29 cellular contexts compared by ENCODE assay signal in genomic region chr18:49377742-49378141, GRCh38.
"Had no signal": no experiment of that assay in that cellular context is flagged by ENCODE, and none has a peak within 500 bp of the region (broad histone marks: within the 10 kb centered on the region; RNA-seq: fewer than 3 reads in every experiment).

No MANE protein-coding gene starts in this region.

- H3K4me3 Mint-ChIP-seq: stimulated activated effector memory CD8-positive, alpha-beta T cell treated with anti-CD3 and anti-CD28 coated beads, Interleukin-12 subunit alpha, Interleukin-12 subunit beta, amount 100 ng/mL, for 72 hours; stimulated activated memory B cell treated with anti-CD40 and anti-IgM and Interleukin-4, amounts not matched to agents 10 μg/mL and 1 μg/mL and 100 μg/mL, for 72 hours; stimulated activated naive B cell treated with anti-CD40 and anti-IgM and Interleukin-4, amounts not matched to agents 10 μg/mL and 1 μg/mL and 100 μg/mL, for 72 hours; stimulated activated naive CD8-positive, alpha-beta T cell treated with anti-CD3 and anti-CD28 coated beads, Interleukin-15, amount 100 ng/mL, for 72 hours; stimulated activated naive CD8-positive, alpha-beta T cell treated with anti-CD3 and anti-CD28 coated beads, Interleukin-15, Interleukin-2, amounts not matched to agents 100 ng/mL and 50 ng/mL, for 24 hours; type B pancreatic cell had no signal

- H3K27me3 ChIP-seq: stomach, suprapubic skin, testis, thyroid gland, tibial artery, tibial nerve, transverse colon, upper lobe of left lung, upper lobe of right lung, uterus, vagina had no signal

- H3K27ac Mint-ChIP-seq: stimulated activated effector memory CD8-positive, alpha-beta T cell treated with anti-CD3 and anti-CD28 coated beads, Interleukin-12 subunit alpha, Interleukin-12 subunit beta, amount 100 ng/mL, for 72 hours; stimulated activated memory B cell treated with anti-CD40 and anti-IgM and Interleukin-4, amounts not matched to agents 10 μg/mL and 1 μg/mL and 100 μg/mL, for 72 hours; stimulated activated naive B cell treated with anti-CD40 and anti-IgM and Interleukin-4, amounts not matched to agents 10 μg/mL and 1 μg/mL and 100 μg/mL, for 72 hours; stimulated activated naive CD8-positive, alpha-beta T cell treated with anti-CD3 and anti-CD28 coated beads, Interleukin-15, amount 100 ng/mL, for 72 hours; stimulated activated naive CD8-positive, alpha-beta T cell treated with anti-CD3 and anti-CD28 coated beads, Interleukin-15, Interleukin-2, amounts not matched to agents 100 ng/mL and 50 ng/mL, for 24 hours; type B pancreatic cell had no signal

- H3K4me1 ChIP-seq: stomach, suprapubic skin, testis, tibial artery, tibial nerve, transverse colon, upper lobe of right lung, uterus, vagina had no signal

- H3K9me3 ChIP-seq: stomach, suprapubic skin, testis, thoracic aorta, thyroid gland, tibial artery, tibial nerve, transverse colon, upper lobe of left lung, upper lobe of right lung, uterus, vagina had no signal

- FAIRE-seq: urothelium cell line had no signal

- DNase-seq: stimulated activated CD4-positive, alpha-beta T cell treated with anti-CD3 and anti-CD28 coated beads, Interleukin-2, amount 100 ng/mL, for 48 hours; stimulated activated CD4-positive, alpha-beta T cell treated with anti-CD3 and anti-CD28 coated beads, Interleukin-4, amount 100 ng/mL, for 1 hour; stimulated activated CD4-positive, alpha-beta T cell treated with anti-CD3 and anti-CD28 coated beads, Interleukin-4, amount 100 ng/mL, for 24 hours; stimulated activated CD4-positive, alpha-beta T cell treated with anti-CD3 and anti-CD28 coated beads, Interleukin-4, amount 100 ng/mL, for 4 hours; stimulated activated CD8-positive, alpha-beta memory T cell treated with anti-CD3 and anti-CD28 coated beads, Interleukin-4, amount 100 ng/mL, for 48 hours; stimulated activated naive B cell treated with anti-CD40 and anti-IgM and Interleukin-4, amounts not matched to agents 10 μg/mL and 1 μg/mL and 100 μg/mL, for 72 hours; stimulated activated naive CD4-positive, alpha-beta T cell; stimulated activated naive CD4-positive, alpha-beta T cell treated with Interleukin-2 at 50 U/mL for 16 hours; stimulated activated naive CD8-positive, alpha-beta T cell treated with anti-CD3 and anti-CD28 coated beads, Interleukin-15, amount 100 ng/mL, for 72 hours; stimulated activated naive CD8-positive, alpha-beta T cell treated with anti-CD3 and anti-CD28 coated beads, Interleukin-15, Interleukin-2, amounts not matched to agents 100 U/mL and 50 U/mL, for 24 hours; stomach; substantia nigra; testis; thyroid gland; tibial artery; transverse colon; trophoblast cell; upper lobe of left lung; upper lobe of right lung; uterus had no signal

- H3K36me3 ChIP-seq: thoracic aorta, thyroid gland, uterus had no signal

- H3K4me1 Mint-ChIP-seq: stimulated activated effector memory CD8-positive, alpha-beta T cell treated with anti-CD3 and anti-CD28 coated beads, Interleukin-12 subunit alpha, Interleukin-12 subunit beta, amount 100 ng/mL, for 72 hours; stimulated activated naive CD8-positive, alpha-beta T cell treated with anti-CD3 and anti-CD28 coated beads, Interleukin-15, amount 100 ng/mL, for 72 hours had no signal

- H3K9me3 Mint-ChIP-seq: stimulated activated effector memory CD8-positive, alpha-beta T cell treated with anti-CD3 and anti-CD28 coated beads, Interleukin-12 subunit alpha, Interleukin-12 subunit beta, amount 100 ng/mL, for 72 hours; stimulated activated memory B cell treated with anti-CD40 and anti-IgM and Interleukin-4, amounts not matched to agents 10 μg/mL and 1 μg/mL and 100 μg/mL, for 72 hours; stimulated activated naive B cell treated with anti-CD40 and anti-IgM and Interleukin-4, amounts not matched to agents 10 μg/mL and 1 μg/mL and 100 μg/mL, for 72 hours; stimulated activated naive CD8-positive, alpha-beta T cell treated with anti-CD3 and anti-CD28 coated beads, Interleukin-15, amount 100 ng/mL, for 72 hours; stimulated activated naive CD8-positive, alpha-beta T cell treated with anti-CD3 and anti-CD28 coated beads, Interleukin-15, Interleukin-2, amounts not matched to agents 100 ng/mL and 50 ng/mL, for 24 hours; type B pancreatic cell had no signal

- H3K27ac ChIP-seq: stomach, suprapubic skin, testis, thoracic aorta, thyroid gland, tibial artery, tibial nerve, transverse colon, upper lobe of left lung, upper lobe of right lung, uterus, vagina had no signal

- H3K27me3 Mint-ChIP-seq: stimulated activated memory B cell treated with anti-CD40 and anti-IgM and Interleukin-4, amounts not matched to agents 10 μg/mL and 1 μg/mL and 100 μg/mL, for 72 hours; stimulated activated naive B cell treated with anti-CD40 and anti-IgM and Interleukin-4, amounts not matched to agents 10 μg/mL and 1 μg/mL and 100 μg/mL, for 72 hours; stimulated activated naive CD8-positive, alpha-beta T cell treated with anti-CD3 and anti-CD28 coated beads, Interleukin-15, amount 100 ng/mL, for 72 hours; stimulated activated naive CD8-positive, alpha-beta T cell treated with anti-CD3 and anti-CD28 coated beads, Interleukin-15, Interleukin-2, amounts not matched to agents 100 ng/mL and 50 ng/mL, for 24 hours; type B pancreatic cell had no signal

- H3K4me3 ChIP-seq: stomach, suprapubic skin, testis, thoracic aorta, thyroid gland, tibial artery, tibial nerve, transverse colon, upper lobe of left lung, upper lobe of right lung, uterus, vagina had no signal

- ATAC-seq: stimulated activated effector memory CD8-positive, alpha-beta T cell treated with anti-CD3 and anti-CD28 coated beads, Interleukin-12 subunit alpha, Interleukin-12 subunit beta, amount 100 ng/mL, for 72 hours; stimulated activated memory B cell treated with anti-CD40 and anti-IgM and Interleukin-4, amounts not matched to agents 10 μg/mL and 1 μg/mL and 100 μg/mL, for 72 hours; stimulated activated naive B cell treated with anti-CD40 and anti-IgM and Interleukin-4, amounts not matched to agents 10 μg/mL and 1 μg/mL and 100 μg/mL, for 72 hours; stimulated activated naive CD8-positive, alpha-beta T cell treated with anti-CD3 and anti-CD28 coated beads, Interleukin-15, amount 100 ng/mL, for 72 hours; stimulated activated naive CD8-positive, alpha-beta T cell treated with anti-CD3 and anti-CD28 coated beads, Interleukin-15, Interleukin-2, amounts not matched to agents 100 U/mL and 50 U/mL, for 24 hours; upper lobe of right lung had no signal
